Comparison of ENCODE assay signal across 27 cellular contexts in the genomic region with DNA sequence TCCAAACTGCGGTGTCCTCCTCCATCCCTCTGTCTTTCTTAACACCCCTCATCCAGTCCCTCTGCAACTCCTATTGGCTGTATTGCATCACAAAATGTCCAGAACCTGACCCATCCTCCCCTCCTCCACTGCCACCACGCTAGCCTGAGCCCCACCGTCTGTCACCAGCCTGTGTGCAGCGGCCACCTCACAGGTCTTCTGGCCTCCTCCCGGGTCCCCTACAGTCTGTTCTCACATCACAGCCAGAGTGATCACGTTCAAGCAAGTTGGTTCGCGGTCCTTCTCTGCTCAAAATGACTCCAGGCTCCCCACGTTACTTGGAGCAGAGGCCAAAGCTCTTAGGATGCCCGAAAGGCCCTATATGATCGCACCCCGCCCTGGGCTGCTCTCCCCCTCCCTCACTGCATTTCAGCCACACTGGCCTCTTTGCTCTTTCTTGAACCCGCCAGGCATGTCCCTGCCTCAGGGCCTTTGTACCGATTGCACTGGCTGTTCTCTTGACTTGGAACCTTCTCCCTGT. TPM values are rescaled to one million over a fixed set of nuclear protein-coding genes. Genes with fewer than 3 reads are reported as not detected.
"Had no signal": no experiment of that assay in that cellular context is flagged by ENCODE, and none has a peak within 500 bp of the region (broad histone marks: within the 10 kb centered on the region; RNA-seq: fewer than 3 reads in every experiment).

No MANE protein-coding gene starts in this region.

- H3K4me1 ChIP-seq: adrenal gland had no signal

- H3K27ac ChIP-seq: adrenal gland, SK-N-MC had no signal

- H3K4me3 ChIP-seq: adrenal gland, SK-N-MC had no signal

- H3K36me3 ChIP-seq: adrenal gland had no signal

- ATAC-seq: activated CD4-positive, alpha-beta T cell treated with anti-CD3 and anti-CD28 coated beads for 36 hours; activated CD8-positive, alpha-beta T cell treated with anti-CD3 and anti-CD28 coated beads for 36 hours; activated T-cell treated with anti-CD3 and anti-CD28 coated beads, Interleukin-2, amount 50 U/mL, for 72 hours; Right ventricle myocardium inferior; T-cell had no signal

- DNase-seq: activated CD4-positive, alpha-beta T cell treated with anti-CD3 and anti-CD28 coated beads for 36 hours; activated CD4-positive, alpha-beta T cell treated with anti-CD3 and anti-CD28 coated beads, Interleukin-2, amount 50 U/mL, for 1 hour; activated CD4-positive, CD25-positive, alpha-beta regulatory T cell; activated CD8-positive, alpha-beta memory T cell treated with anti-CD3 and anti-CD28 coated beads, Interleukin-2, amount 50 U/mL, for 4 hours; activated CD8-positive, alpha-beta T cell treated with anti-CD3 and anti-CD28 coated beads for 36 hours; activated naive CD4-positive, alpha-beta T cell treated with anti-CD3 and anti-CD28 coated beads, Interleukin-2, amount 50 U/mL, for 16 hours; activated naive CD8-positive, alpha-beta T cell treated with anti-CD3 and anti-CD28 coated beads, Interleukin-2, amount 10 ng/mL, durations not matched to agents 7 days and 5 days; activated T-cell treated with anti-CD3 and anti-CD28 coated beads, Interleukin-2, amount 50 U/mL, for 72 hours; adrenal gland; anterior cingulate cortex; cerebellar nuclear complex; MM.1S; NCI-H1105; NCI-H1436 treated with DMSO at 0.1 percent for 48 hours; NCI-H187; NCI-H2081; NCI-H510A treated with DMSO at 0.1 percent for 48 hours; NCI-H69; NK-92 treated with Interleukin-12 subunit alpha and Interleukin-12 subunit beta, amount 100 ng/mL, for 24 hours; OCI-M1; T-cell; T-helper 2 cell; T1000 had no signal

- H3K9me3 ChIP-seq: adrenal gland had no signal

RNA-seq across cellular contexts. Expression of a gene that starts 2.4 kb away (rescaled TPM):
- total RNA-seq: activated T-helper 2 cell treated with anti-CD3 and anti-CD28 coated beads, Interferon-gamma antibody, Interleukin-2, Interleukin-4, amounts not matched to agents 10 μg/mL and 5 μg/mL and 100 μg/mL, durations not matched to agents 14 hours and 24 hours and 36 hours had no signal

RNA-seq across cellular contexts. Expression of a gene that starts 56.7 kb away (rescaled TPM):
- total RNA-seq: activated CD4-positive, alpha-beta T cell treated with anti-CD3 and anti-CD28 coated beads for 36 hours; activated CD8-positive, alpha-beta T cell treated with anti-CD3 and anti-CD28 coated beads for 36 hours; activated naive CD8-positive, alpha-beta T cell treated with anti-CD3 and anti-CD28 coated beads, Interleukin-2, amount 10 ng/mL, durations not matched to agents 7 days and 5 days; activated T-cell treated with anti-CD3 and anti-CD28 coated beads, Interleukin-2, amount 50 U/mL, for 72 hours; activated T-helper 2 cell treated with anti-CD3 and anti-CD28 coated beads, Interferon-gamma antibody, Interleukin-2, Interleukin-4, amounts not matched to agents 10 μg/mL and 5 μg/mL and 100 μg/mL, durations not matched to agents 14 hours and 24 hours and 36 hours; adrenal gland; cardiac septum; Right ventricle myocardium inferior; T-cell had no signal
- polyA plus RNA-seq: adrenal gland had no signal
